ENCODE assay signal across 9 cellular contexts in genomic region chr1:21906173-21907078, GRCh38. TPM values are rescaled to one million over a fixed set of nuclear protein-coding genes. Genes with fewer than 3 reads are reported as not detected.
DNase-seq lines count a peak whose midpoint lies in the region; ATAC-seq and TF ChIP-seq lines count a peak whose summit lies in the region.
"Had no signal": no experiment of that assay in that cellular context is flagged by ENCODE, and none has a peak within 500 bp of the region (broad histone marks: within the 10 kb centered on the region; RNA-seq: fewer than 3 reads in every experiment).

No MANE protein-coding gene starts in this region.

- H3K36me3 ChIP-seq in ACC112 (ENCODE audit: insufficient read depth, low read length) (no peaks in the 10 kb centered on the region), adrenal gland (replicated peaks in 1 of 2) (no peaks in the 10 kb centered on the region), ovary (no peaks in the 10 kb centered on the region), PC-3 (ENCODE audit: low read depth, low read length) (no peaks in the 10 kb centered on the region)

- H3K9ac ChIP-seq in PC-3 (ENCODE audit: low read length): no peak overlapping the region

- H2AFZ ChIP-seq in ACC112 (ENCODE audit: low read length, unreplicated experiment): no peak overlapping the region
- H2AFZ ChIP-seq in PC-3 (ENCODE audit: low read length): no peak overlapping the region

- H3K9me3 ChIP-seq in adrenal gland (replicated peaks in 1 of 3) (no peaks in the 10 kb centered on the region), ovary (no peaks in the 10 kb centered on the region), PC-3 (ENCODE audit: low read length) (no peaks in the 10 kb centered on the region)

- WGBS in adrenal gland, 4 donors: 58 to 71% (median 64%) methylated on average over 16 to 21 of the region's 21 CpGs
- 59 to 67% (median 63%) methylated on average over 21 of the region's 21 CpGs for WGBS in ovary, 3 donors

- TF ChIP-seq POLR2A in adrenal gland (IDR thresholded peaks at IDR 0.05): no peak
- no peak for TF ChIP-seq POLR2A in ovary (IDR thresholded peaks at IDR 0.05)

- ATAC-seq in Right ventricle myocardium inferior: peak; percentile 59
- ATAC-seq in PC-3: no peak

- H3F3A ChIP-seq in PC-3 (ENCODE audit: low read length, unreplicated experiment): no peaks in the 10 kb centered on the region

- peaks cover 72% of the 10 kb centered on the region for H3K4me1 Mint-ChIP-seq in nephron progenitor cell

- no peak for TF ChIP-seq CTCF in adrenal gland (IDR thresholded peaks at IDR 0.05)
- no peak for TF ChIP-seq CTCF in ovary (IDR thresholded peaks at IDR 0.05)
- TF ChIP-seq CTCF in PC-3 (conservative IDR thresholded peaks at IDR 0.05; ENCODE audit: low read depth, low read length): no peak
- no peak for TF ChIP-seq CTCF in nephron progenitor cell (IDR thresholded peaks at IDR 0.05)

- POLR2A ChIA-PET in PC-3 (lab: Charles Lee; ENCODE audit: unreplicated experiment): no interaction called here

- H3K9me3 Mint-ChIP-seq in nephron progenitor cell: no peaks in the 10 kb centered on the region

- H4K20me1 ChIP-seq in PC-3 (ENCODE audit: low read length): no peaks in the 10 kb centered on the region

- peak; percentile 50 for TF ChIP-seq EP300 in ovary (IDR thresholded peaks at IDR 0.05)

- H3K4me3 ChIP-seq in ACC112 (ENCODE audit: low read depth, low read length) (no peak overlapping the region), adrenal gland (no peak overlapping the region), ovary (no peak overlapping the region), PC-3 (ENCODE audit: low read length) (no peak overlapping the region)

- no TSS peak for BruUV-seq in PC-3 (replicated peaks; lab: Mats Ljungman, UMichigan)

- H3K79me2 ChIP-seq in ACC112 (ENCODE audit: control insufficient read depth, insufficient read depth, low read length, unreplicated experiment) (peaks cover 49% of the 10 kb centered on the region), PC-3 (ENCODE audit: low read length) (no peaks in the 10 kb centered on the region)

- H3K4me1 ChIP-seq in ACC112 (ENCODE audit: control insufficient read depth, insufficient read depth, low read length, unreplicated experiment): peaks cover 84% of the 10 kb centered on the region
- H3K4me1 ChIP-seq in adrenal gland (replicated peaks in 1 of 2): peaks cover 28 to 68% of the 10 kb centered on the region in 2 donors
- peaks cover 32% of the 10 kb centered on the region for H3K4me1 ChIP-seq in ovary (ENCODE audit: insufficient read depth)
- H3K4me1 ChIP-seq in PC-3 (ENCODE audit: insufficient read depth, low read length): no peaks in the 10 kb centered on the region; the same call in 1 of the 2 replicates

- intact Hi-C loops in adrenal gland (cut with DNase I): no loop called here
- intact Hi-C loops in Right ventricle myocardium inferior (cut with DNase I): no loop called here
- intact Hi-C loops in ovary (cut with DNase I): no loop called here
- intact Hi-C loops in PC-3 (cut with micrococcal nuclease): no loop called here

- no peak overlapping the region for H3K4me3 Mint-ChIP-seq in nephron progenitor cell

- H3K27ac ChIP-seq in ACC112 (ENCODE audit: low read depth, low read length): peak overlapping the region; percentile 92
- peak overlapping the region in 3 of 5 donors; percentile 38 to 79 (median 68) for H3K27ac ChIP-seq in adrenal gland
- H3K27ac ChIP-seq in ovary: peak overlapping the region; percentile 26 to 64
- H3K27ac ChIP-seq in PC-3 (ENCODE audit: low read length): no peak overlapping the region

- no peaks in the 10 kb centered on the region for H3K27me3 Mint-ChIP-seq in nephron progenitor cell (ENCODE audit: low read depth, poor library complexity)

- H3K27ac Mint-ChIP-seq in nephron progenitor cell: no peak overlapping the region

- no peaks in the 10 kb centered on the region for H3K9me2 ChIP-seq in PC-3 (replicated peaks; ENCODE audit: low read length)

- CTCF ChIA-PET in PC-3 (lab: Charles Lee): no interaction called here

- H3K4me2 ChIP-seq in PC-3 (ENCODE audit: low read length): no peak overlapping the region

- H3K27me3 ChIP-seq in ACC112 (ENCODE audit: insufficient read depth, low read length) (no peaks in the 10 kb centered on the region), adrenal gland (no peaks in the 10 kb centered on the region), ovary (no peaks in the 10 kb centered on the region), PC-3 (ENCODE audit: low read length) (no peaks in the 10 kb centered on the region)

- DNase-seq in adrenal gland: peak in 4 of 7 donors; percentile 57 to 78 (median 64)
- DNase-seq in Right ventricle myocardium inferior (ENCODE audit: missing footprints): peak; percentile 92
- peak in 4 of 5 donors; percentile 65 to 84 (median 72) for DNase-seq in ovary
- DNase-seq in PC-3: no peak
- no peak for DNase-seq in nephron progenitor cell
- DNase-seq in iPS-NIHi7 (ENCODE audit: extremely low spot score): no peak
- no peak for DNase-seq in RKO (ENCODE audit: low spot score)
- DNase-seq: NCI-H187 treated with DMSO at 0.1 percent for 48 hours had no signal

- no peaks in the 10 kb centered on the region for H3K36me3 Mint-ChIP-seq in nephron progenitor cell (ENCODE audit: low read depth)

RNA-seq across cellular contexts. Expression of gene HSPG2, which starts 30.7 kb away (rescaled TPM):
- 100 to 1,000 TPM; 232 to 558 (median 316) TPM for total RNA-seq in adrenal gland
- polyA plus RNA-seq in adrenal gland: 100 to 1,000 TPM in 2 of 3 donors, 10 to 100 TPM in 1; 38.7 to 394 (median 156) TPM
- 269 TPM for total RNA-seq in Right ventricle myocardium inferior
- total RNA-seq in ovary: 100 to 1,000 TPM in 4 of 7 donors, 10 to 100 TPM in 3; 27.3 to 294 (median 116) TPM
- 10 to 100 TPM; 37.9 to 65.0 TPM for polyA plus RNA-seq in ovary
- total RNA-seq in PC-3 (2014; rRNA removed): 35.1 and 56.0 TPM in 2 replicates

Comparison
In these comparisons a context has a peak if more than half of its experiments do, and no peak if none do; other contexts are left out.
1. DNase-seq: peak in adrenal gland (4 of 7), Right ventricle myocardium inferior (single experiment) and ovary (4 of 5); none in PC-3 (single experiment), nephron progenitor cell (single experiment), iPS-NIHi7 (single experiment) and RKO (single experiment).